ENCODE assay signal across 9 cellular contexts in the genomic region with DNA sequence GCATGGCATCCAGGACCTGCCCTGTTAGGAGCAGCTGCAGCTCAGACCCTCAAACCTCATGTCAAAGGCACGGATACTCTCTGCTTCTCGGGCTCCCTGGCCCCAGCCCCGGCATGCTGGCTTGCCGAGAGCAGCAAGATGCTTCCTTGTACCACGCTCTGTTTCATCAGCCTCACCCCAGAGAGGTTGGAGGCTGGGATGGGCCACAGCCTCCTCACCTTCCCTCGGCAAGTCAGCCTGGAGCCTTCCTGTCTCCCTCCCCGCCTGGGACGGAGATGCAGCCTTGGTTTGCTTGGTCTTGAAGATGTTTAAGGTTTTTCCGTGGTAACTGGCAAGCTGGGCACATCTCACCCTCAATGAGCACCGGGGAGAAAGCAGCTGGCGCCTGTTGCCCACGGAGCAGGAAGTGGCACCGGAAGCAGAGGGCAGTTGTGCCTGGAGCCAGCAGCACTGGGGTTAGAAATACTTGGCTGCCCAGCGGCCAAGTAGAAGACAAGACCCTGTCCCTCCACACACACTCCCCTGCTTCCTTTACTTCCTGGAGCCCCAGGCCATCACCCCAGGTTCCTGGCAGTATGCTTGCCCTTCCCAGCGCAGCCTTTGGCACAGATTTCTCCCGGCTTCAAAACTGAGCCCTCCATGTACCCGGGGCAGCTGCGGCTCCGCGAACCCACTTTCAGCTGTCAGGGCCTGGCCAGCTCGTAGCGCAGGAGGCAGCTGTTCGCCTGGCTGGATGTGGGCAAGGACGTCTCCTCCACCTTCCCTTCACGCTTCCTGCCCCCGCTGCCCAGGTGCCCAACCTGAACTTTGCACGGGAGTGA. TPM values are rescaled to one million over a fixed set of nuclear protein-coding genes. Genes with fewer than 3 reads are reported as not detected.
DNase-seq lines count a peak whose midpoint lies in the region; ATAC-seq and TF ChIP-seq lines count a peak whose summit lies in the region.
"Had no signal": no experiment of that assay in that cellular context is flagged by ENCODE, and none has a peak within 500 bp of the region (broad histone marks: within the 10 kb centered on the region; RNA-seq: fewer than 3 reads in every experiment).

No MANE protein-coding gene starts in this region.

- CTCF ChIA-PET in naive thymus-derived CD4-positive, alpha-beta T cell (lab: Charles Lee) = no interaction called here

- no peaks in the 10 kb centered on the region for H3K27me3 ChIP-seq in naive thymus-derived CD4-positive, alpha-beta T cell (ENCODE audit: control insufficient read depth in 2 of 2, insufficient read depth in 2 of 2, low read length in 2 of 2)
- no peaks in the 10 kb centered on the region for H3K27me3 ChIP-seq in gastroesophageal sphincter

- peak overlapping the region; percentile 25 for H3K4me3 ChIP-seq in naive thymus-derived CD4-positive, alpha-beta T cell (ENCODE audit: low read length)
- no peak overlapping the region for H3K4me3 ChIP-seq in gastroesophageal sphincter

- POLR2A ChIA-PET in naive thymus-derived CD4-positive, alpha-beta T cell (lab: Charles Lee) = interaction anchor here (0.8 to 2.3 kb wide), 12 partner anchors 15 to 99 kb away, joined by 3 to 26 read pairs (median 5); partner anchors contain the start of genes FBLN7 and ZC3H8

- H3K4me3 Mint-ChIP-seq in activated T-helper 2 cell treated with anti-CD3 and anti-CD28 coated beads, Interferon-gamma antibody, Interleukin-2, Interleukin-4, amounts not matched to agents 10 μg/mL and 5 μg/mL and 100 μg/mL, durations not matched to agents 14 hours and 24 hours and 36 hours (ENCODE audit: low read depth) = no peak overlapping the region
- peak overlapping the region; percentile 58 to 89 (median 84) for H3K4me3 Mint-ChIP-seq in naive thymus-derived CD4-positive, alpha-beta T cell

- intact Hi-C loops in activated T-helper 2 cell treated with anti-CD3 and anti-CD28 coated beads, Interferon-gamma antibody, Interleukin-2, Interleukin-4, amounts not matched to agents 10 μg/mL and 5 μg/mL and 100 μg/mL, durations not matched to agents 14 hours and 24 hours and 36 hours (cut with micrococcal nuclease) = no loop called here
- intact Hi-C loops in naive thymus-derived CD4-positive, alpha-beta T cell (cut with micrococcal nuclease) = loop anchor here (1.0 to 2.0 kb wide), 4 partner anchors 19 to 33 kb away; no protein-coding TSS in a partner anchor

- H3K9me3 ChIP-seq in naive thymus-derived CD4-positive, alpha-beta T cell (ENCODE audit: control insufficient read depth in 2 of 3, low read length in 3 of 3) = no peaks in the 10 kb centered on the region
- H3K9me3 ChIP-seq in gastroesophageal sphincter = no peaks in the 10 kb centered on the region

- no peaks in the 10 kb centered on the region for H3K36me3 Mint-ChIP-seq in activated T-helper 2 cell treated with anti-CD3 and anti-CD28 coated beads, Interferon-gamma antibody, Interleukin-2, Interleukin-4, amounts not matched to agents 10 μg/mL and 5 μg/mL and 100 μg/mL, durations not matched to agents 14 hours and 24 hours and 36 hours (ENCODE audit: low read depth)
- H3K36me3 Mint-ChIP-seq in naive thymus-derived CD4-positive, alpha-beta T cell = no peaks in the 10 kb centered on the region

- H3K4me1 ChIP-seq in naive thymus-derived CD4-positive, alpha-beta T cell (ENCODE audit: control insufficient read depth in 2 of 2, insufficient read depth in 2 of 2, low read length in 2 of 2) = peaks cover 18 to 25% of the 10 kb centered on the region in 2 donors
- no peaks in the 10 kb centered on the region for H3K4me1 ChIP-seq in gastroesophageal sphincter

- peak overlapping the region; percentile 56 for H3K27ac ChIP-seq in naive thymus-derived CD4-positive, alpha-beta T cell (ENCODE audit: low read depth, low read length)
- no peak overlapping the region for H3K27ac ChIP-seq in gastroesophageal sphincter
- H3K27ac ChIP-seq: VCaP had no signal

- H3K9me3 Mint-ChIP-seq in activated T-helper 2 cell treated with anti-CD3 and anti-CD28 coated beads, Interferon-gamma antibody, Interleukin-2, Interleukin-4, amounts not matched to agents 10 μg/mL and 5 μg/mL and 100 μg/mL, durations not matched to agents 14 hours and 24 hours and 36 hours = no peaks in the 10 kb centered on the region
- H3K9me3 Mint-ChIP-seq in naive thymus-derived CD4-positive, alpha-beta T cell = no peaks in the 10 kb centered on the region

- peaks cover 34% of the 10 kb centered on the region for H3K4me1 Mint-ChIP-seq in activated T-helper 2 cell treated with anti-CD3 and anti-CD28 coated beads, Interferon-gamma antibody, Interleukin-2, Interleukin-4, amounts not matched to agents 10 μg/mL and 5 μg/mL and 100 μg/mL, durations not matched to agents 14 hours and 24 hours and 36 hours (ENCODE audit: low read depth)
- peaks cover 15 to 44% (median 37%) of the 10 kb centered on the region in 7 donors for H3K4me1 Mint-ChIP-seq in naive thymus-derived CD4-positive, alpha-beta T cell

- no peak for TF ChIP-seq EP300 in gastroesophageal sphincter (IDR thresholded peaks at IDR 0.05)

- no peaks in the 10 kb centered on the region for H3K27me3 Mint-ChIP-seq in activated T-helper 2 cell treated with anti-CD3 and anti-CD28 coated beads, Interferon-gamma antibody, Interleukin-2, Interleukin-4, amounts not matched to agents 10 μg/mL and 5 μg/mL and 100 μg/mL, durations not matched to agents 14 hours and 24 hours and 36 hours (ENCODE audit: low read depth)
- no peaks in the 10 kb centered on the region for H3K27me3 Mint-ChIP-seq in naive thymus-derived CD4-positive, alpha-beta T cell

- DNase-seq in activated naive CD4-positive, alpha-beta T cell treated with Interleukin-2 at 50 U/mL for 16 hours = peak; percentile 42
- DNase-seq in activated naive CD4-positive, alpha-beta T cell (lab: John Stamatoyannopoulos, UW) = no peak
- DNase-seq in activated T-helper 2 cell treated with anti-CD3 and anti-CD28 coated beads, Interferon-gamma antibody, Interleukin-2, Interleukin-4, amounts not matched to agents 10 μg/mL and 5 μg/mL and 100 μg/mL, durations not matched to agents 14 hours and 24 hours and 36 hours (ENCODE audit: low spot score) = no peak
- DNase-seq in naive thymus-derived CD4-positive, alpha-beta T cell = peak in 6 of 9 donors; percentile 33 to 40 (median 36)
- peak; percentile 37 for DNase-seq in ureter (ENCODE audit: low spot score)
- DNase-seq in NCI-H1694 (lab: John Stamatoyannopoulos, UW) = no peak
- DNase-seq in cerebellum (ENCODE audit: low spot score) = no peak

- peak overlapping the region; percentile 58 for H3K27ac Mint-ChIP-seq in activated T-helper 2 cell treated with anti-CD3 and anti-CD28 coated beads, Interferon-gamma antibody, Interleukin-2, Interleukin-4, amounts not matched to agents 10 μg/mL and 5 μg/mL and 100 μg/mL, durations not matched to agents 14 hours and 24 hours and 36 hours
- peak overlapping the region; percentile 85 to 96 (median 90) for H3K27ac Mint-ChIP-seq in naive thymus-derived CD4-positive, alpha-beta T cell

- no peak for TF ChIP-seq POLR2A in gastroesophageal sphincter (IDR thresholded peaks at IDR 0.05)

- ATAC-seq in naive thymus-derived CD4-positive, alpha-beta T cell = peak; percentile 31
- ATAC-seq in gastroesophageal sphincter = no peak

- TF ChIP-seq CTCF in gastroesophageal sphincter (IDR thresholded peaks at IDR 0.05) = no peak

- no peaks in the 10 kb centered on the region for H3K36me3 ChIP-seq in naive thymus-derived CD4-positive, alpha-beta T cell (ENCODE audit: control insufficient read depth in 2 of 3, insufficient read depth in 3 of 3, low read length in 3 of 3)
- no peaks in the 10 kb centered on the region for H3K36me3 ChIP-seq in gastroesophageal sphincter

- WGBS in gastroesophageal sphincter (ENCODE audit: low coverage in 1 of 2), 2 donors = 75% methylated on average over 14 of the region's 27 CpGs; no CpG with 5 or more reads in 1 of the 2 donors

RNA-seq across cellular contexts. Expression of gene FBLN7, which starts 17.4 kb away (rescaled TPM):
- total RNA-seq in activated T-helper 2 cell treated with anti-CD3 and anti-CD28 coated beads, Interferon-gamma antibody, Interleukin-2, Interleukin-4, amounts not matched to agents 10 μg/mL and 5 μg/mL and 100 μg/mL, durations not matched to agents 14 hours and 24 hours and 36 hours = 16.7 and 17.0 TPM in 2 replicates
- 10 to 100 TPM; 12.1 to 36.3 (median 20.5) TPM for total RNA-seq in naive thymus-derived CD4-positive, alpha-beta T cell
- polyA plus RNA-seq in naive thymus-derived CD4-positive, alpha-beta T cell = 10 to 100 TPM; 21.0 to 29.0 TPM
- 8.9 TPM for total RNA-seq in ureter
- total RNA-seq in cerebellum = 5.3 TPM
- 1 to 10 TPM in 3 of 4 donors, not detected in 1; 1.1 to 4.2 (median 1.3) TPM for total RNA-seq in gastroesophageal sphincter

Comparison
In these comparisons a context has a peak if more than half of its experiments do, and no peak if none do; other contexts are left out.
1. DNase-seq: peak in activated naive CD4-positive, alpha-beta T cell treated with Interleukin-2 at 50 U/mL for 16 hours (single experiment), naive thymus-derived CD4-positive, alpha-beta T cell (6 of 9) and ureter (single experiment); none in activated naive CD4-positive, alpha-beta T cell (0 of 4), activated T-helper 2 cell treated with anti-CD3 and anti-CD28 coated beads, Interferon-gamma antibody, Interleukin-2, Interleukin-4, amounts not matched to agents 10 μg/mL and 5 μg/mL and 100 μg/mL, durations not matched to agents 14 hours and 24 hours and 36 hours (single experiment), NCI-H1694 (single experiment) and cerebellum (single experiment).